Comparison of ENCODE assay signal across 26 cellular contexts in genomic region chr3:84586427-84586826, GRCh38.
"Had no signal": no experiment of that assay in that cellular context is flagged by ENCODE, and none has a peak within 500 bp of the region (broad histone marks: within the 10 kb centered on the region; RNA-seq: fewer than 3 reads in every experiment).

No MANE protein-coding gene starts in this region.

- DNase-seq: stimulated activated CD4-positive, alpha-beta T cell treated with anti-CD3 and anti-CD28 coated beads, Interleukin-2, amount 100 ng/mL, for 48 hours; stimulated activated CD4-positive, alpha-beta T cell treated with anti-CD3 and anti-CD28 coated beads, Interleukin-4, amount 100 ng/mL, for 1 hour; stimulated activated CD4-positive, alpha-beta T cell treated with anti-CD3 and anti-CD28 coated beads, Interleukin-4, amount 100 ng/mL, for 24 hours; stimulated activated CD4-positive, alpha-beta T cell treated with anti-CD3 and anti-CD28 coated beads, Interleukin-4, amount 100 ng/mL, for 4 hours; stimulated activated CD8-positive, alpha-beta memory T cell treated with anti-CD3 and anti-CD28 coated beads, Interleukin-4, amount 100 ng/mL, for 48 hours; stimulated activated naive B cell treated with anti-CD40 and anti-IgM and Interleukin-4, amounts not matched to agents 10 μg/mL and 1 μg/mL and 100 μg/mL, for 72 hours; stimulated activated naive CD4-positive, alpha-beta T cell; stimulated activated naive CD4-positive, alpha-beta T cell treated with Interleukin-2 at 50 U/mL for 16 hours; stimulated activated naive CD8-positive, alpha-beta T cell treated with anti-CD3 and anti-CD28 coated beads, Interleukin-15, amount 100 ng/mL, for 72 hours; stimulated activated naive CD8-positive, alpha-beta T cell treated with anti-CD3 and anti-CD28 coated beads, Interleukin-15, Interleukin-2, amounts not matched to agents 100 U/mL and 50 U/mL, for 24 hours; stomach; substantia nigra; testis; thyroid gland; tibial artery; transverse colon; trophoblast cell; upper lobe of left lung; upper lobe of right lung; uterus had no signal

- H3K4me3 ChIP-seq: stomach, suprapubic skin, testis, thoracic aorta, thyroid gland, tibial artery, tibial nerve, transverse colon, upper lobe of left lung, upper lobe of right lung, uterus, vagina had no signal

- ATAC-seq: stimulated activated effector memory CD8-positive, alpha-beta T cell treated with anti-CD3 and anti-CD28 coated beads, Interleukin-12 subunit alpha, Interleukin-12 subunit beta, amount 100 ng/mL, for 72 hours; stimulated activated memory B cell treated with anti-CD40 and anti-IgM and Interleukin-4, amounts not matched to agents 10 μg/mL and 1 μg/mL and 100 μg/mL, for 72 hours; stimulated activated naive B cell treated with anti-CD40 and anti-IgM and Interleukin-4, amounts not matched to agents 10 μg/mL and 1 μg/mL and 100 μg/mL, for 72 hours; stimulated activated naive CD8-positive, alpha-beta T cell treated with anti-CD3 and anti-CD28 coated beads, Interleukin-15, amount 100 ng/mL, for 72 hours; stimulated activated naive CD8-positive, alpha-beta T cell treated with anti-CD3 and anti-CD28 coated beads, Interleukin-15, Interleukin-2, amounts not matched to agents 100 U/mL and 50 U/mL, for 24 hours; upper lobe of right lung had no signal

- H3K36me3 ChIP-seq: stomach, suprapubic skin, thoracic aorta, thyroid gland, tibial artery, tibial nerve, transverse colon, upper lobe of left lung, upper lobe of right lung, uterus, vagina had no signal

- H3K9me3 ChIP-seq: testis, thoracic aorta, thyroid gland, tibial artery, tibial nerve, transverse colon, upper lobe of left lung, upper lobe of right lung, uterus, vagina had no signal

- H3K4me1 ChIP-seq: stomach, suprapubic skin, testis, thyroid gland, tibial artery, tibial nerve, transverse colon, upper lobe of left lung, upper lobe of right lung, uterus, vagina had no signal

- H3K27me3 ChIP-seq: stomach, suprapubic skin, testis, thyroid gland, tibial artery, tibial nerve, transverse colon, upper lobe of left lung, upper lobe of right lung, uterus, vagina had no signal

- H3K27ac ChIP-seq: stomach, suprapubic skin, testis, thoracic aorta, thyroid gland, tibial artery, tibial nerve, transverse colon, upper lobe of left lung, upper lobe of right lung, uterus, vagina had no signal
